Comparison of ENCODE assay signal across 8 cellular contexts in genomic region chr3:194315088-194315964, GRCh38. TPM values are rescaled to one million over a fixed set of nuclear protein-coding genes. Genes with fewer than 3 reads are reported as not detected.
DNase-seq lines count a peak whose midpoint lies in the region; ATAC-seq, FAIRE-seq and TF ChIP-seq lines count a peak whose summit lies in the region.

No MANE protein-coding gene starts in this region.

- ATAC-seq in GM21786 (IDR thresholded peaks at IDR 0.05; ENCODE audit: unreplicated experiment), result peak; percentile 85

- H3K79me2 ChIP-seq in DOHH2 (ENCODE audit: control insufficient read depth, low read length) (no peaks in the 10 kb centered on the region), KMS-11 (ENCODE audit: insufficient read depth, low read depth) (no peaks in the 10 kb centered on the region), neural cell (replicated peaks; ENCODE audit: insufficient read depth, low read length) (no peaks in the 10 kb centered on the region)

- H3K9me2 ChIP-seq in DOHH2 (replicated peaks; ENCODE audit: control insufficient read depth, low read length), result no peaks in the 10 kb centered on the region
- H3K9me2 ChIP-seq in neural cell (ENCODE audit: insufficient read depth, low read length), result no peaks in the 10 kb centered on the region

- peaks cover 40% of the 10 kb centered on the region for H3K27me3 Mint-ChIP-seq in activated T-helper 2 cell treated with anti-CD3 and anti-CD28 coated beads, Interferon-gamma antibody, Interleukin-2, Interleukin-4, amounts not matched to agents 10 μg/mL and 5 μg/mL and 100 μg/mL, durations not matched to agents 14 hours and 24 hours and 36 hours (ENCODE audit: low read depth)
- H3K27me3 Mint-ChIP-seq in stimulated activated naive CD8-positive, alpha-beta T cell treated with anti-CD3 and anti-CD28 coated beads, Interleukin-15, Interleukin-2, amounts not matched to agents 100 ng/mL and 50 ng/mL, for 24 hours, result peaks cover 51% of the 10 kb centered on the region

- TF ChIP-seq EP300 in neural cell (conservative IDR thresholded peaks at IDR 0.05; ENCODE audit: poor library complexity, severe bottlenecking), result peak; percentile 30

- H3K4me1 ChIP-seq in DOHH2 (ENCODE audit: control insufficient read depth, low read length) (peaks cover 7% of the 10 kb centered on the region), KMS-11 (ENCODE audit: low read depth, poor library complexity, severe bottlenecking) (peaks cover 20% of the 10 kb centered on the region)

- H3K4me3 Mint-ChIP-seq in activated T-helper 2 cell treated with anti-CD3 and anti-CD28 coated beads, Interferon-gamma antibody, Interleukin-2, Interleukin-4, amounts not matched to agents 10 μg/mL and 5 μg/mL and 100 μg/mL, durations not matched to agents 14 hours and 24 hours and 36 hours (ENCODE audit: low read depth), result peak overlapping the region; percentile 74
- H3K4me3 Mint-ChIP-seq in stimulated activated naive CD8-positive, alpha-beta T cell treated with anti-CD3 and anti-CD28 coated beads, Interleukin-15, Interleukin-2, amounts not matched to agents 100 ng/mL and 50 ng/mL, for 24 hours, result peak overlapping the region; percentile 81

- peak overlapping the region; percentile 96 for H2AFZ ChIP-seq in KMS-11 (ENCODE audit: low read depth)
- peak overlapping the region; percentile 25 for H2AFZ ChIP-seq in neural cell (ENCODE audit: low read depth, low read length)

- peaks cover 30% of the 10 kb centered on the region for H3K4me1 Mint-ChIP-seq in activated T-helper 2 cell treated with anti-CD3 and anti-CD28 coated beads, Interferon-gamma antibody, Interleukin-2, Interleukin-4, amounts not matched to agents 10 μg/mL and 5 μg/mL and 100 μg/mL, durations not matched to agents 14 hours and 24 hours and 36 hours (ENCODE audit: low read depth)
- H3K4me1 Mint-ChIP-seq in stimulated activated naive CD8-positive, alpha-beta T cell treated with anti-CD3 and anti-CD28 coated beads, Interleukin-15, Interleukin-2, amounts not matched to agents 100 ng/mL and 50 ng/mL, for 24 hours (ENCODE audit: low read depth), result peaks cover 7% of the 10 kb centered on the region

- DNase-seq in RCC 7860 (ENCODE audit: low spot score), result peak; percentile 61
- peak; percentile 80 for DNase-seq in activated T-helper 2 cell treated with anti-CD3 and anti-CD28 coated beads, Interferon-gamma antibody, Interleukin-2, Interleukin-4, amounts not matched to agents 10 μg/mL and 5 μg/mL and 100 μg/mL, durations not matched to agents 14 hours and 24 hours and 36 hours (ENCODE audit: low spot score)
- DNase-seq in fibroblast of the aortic adventitia (ENCODE audit: low read depth), result peak; percentile 73

- H3K4me2 ChIP-seq in DOHH2 (ENCODE audit: low read length) (peak overlapping the region; percentile 59), KMS-11 (peak overlapping the region; percentile 99), neural cell (ENCODE audit: low read length) (peak overlapping the region; percentile 37)

- no peaks in the 10 kb centered on the region for H3K36me3 Mint-ChIP-seq in activated T-helper 2 cell treated with anti-CD3 and anti-CD28 coated beads, Interferon-gamma antibody, Interleukin-2, Interleukin-4, amounts not matched to agents 10 μg/mL and 5 μg/mL and 100 μg/mL, durations not matched to agents 14 hours and 24 hours and 36 hours (ENCODE audit: low read depth)
- H3K36me3 Mint-ChIP-seq in stimulated activated naive CD8-positive, alpha-beta T cell treated with anti-CD3 and anti-CD28 coated beads, Interleukin-15, Interleukin-2, amounts not matched to agents 100 ng/mL and 50 ng/mL, for 24 hours (ENCODE audit: low read depth), result no peaks in the 10 kb centered on the region

- intact Hi-C loops in activated T-helper 2 cell treated with anti-CD3 and anti-CD28 coated beads, Interferon-gamma antibody, Interleukin-2, Interleukin-4, amounts not matched to agents 10 μg/mL and 5 μg/mL and 100 μg/mL, durations not matched to agents 14 hours and 24 hours and 36 hours (cut with micrococcal nuclease), result loop anchor here (2.0 to 5.0 kb wide), 2 partner anchors 527 to 648 kb away; no protein-coding TSS in a partner anchor

- H3F3A ChIP-seq in DOHH2 (ENCODE audit: control insufficient read depth, insufficient read depth), result no peaks in the 10 kb centered on the region
- no peaks in the 10 kb centered on the region for H3F3A ChIP-seq in neural cell (ENCODE audit: insufficient read depth, low read length, poor library complexity, severe bottlenecking)

- TF ChIP-seq CTCF in DOHH2 (IDR thresholded peaks at IDR 0.05; ENCODE audit: low read depth, low read length, poor library complexity, severe bottlenecking) (peak; percentile 81), KMS-11 (conservative IDR thresholded peaks at IDR 0.05; ENCODE audit: low read depth, low read length) (peak; percentile 85), fibroblast of the aortic adventitia (IDR thresholded peaks at IDR 0.05; ENCODE audit: insufficient read depth, low read length) (peak; percentile 85), neural cell (IDR thresholded peaks at IDR 0.05; ENCODE audit: poor library complexity, severe bottlenecking) (peak; percentile 98)

- H3K27me3 ChIP-seq in DOHH2 (ENCODE audit: control insufficient read depth, low read length), result peaks cover 94% of the 10 kb centered on the region
- H3K27me3 ChIP-seq in KMS-11 (ENCODE audit: insufficient read depth, low read depth), result 0 out of 2 replicates have a peak, but pooled peaks cover 5% of the 10 kb centered on the region
- peaks cover 9% of the 10 kb centered on the region for H3K27me3 ChIP-seq in neural cell (ENCODE audit: insufficient read depth, low read depth, low read length)

- no peak for FAIRE-seq in RCC 7860 (lab: Jason Lieb, UNC)

- H3K36me3 ChIP-seq in DOHH2 (ENCODE audit: control insufficient read depth, low read length) (no peaks in the 10 kb centered on the region), KMS-11 (ENCODE audit: insufficient read depth) (no peaks in the 10 kb centered on the region), neural cell (ENCODE audit: insufficient read depth, low read length) (no peaks in the 10 kb centered on the region)

- H3K4me3 ChIP-seq in DOHH2 (ENCODE audit: low read length) (peak overlapping the region; percentile 28; the same call in 1 of the 2 replicates), KMS-11 (IDR thresholded peaks at IDR 0.05; ENCODE audit: insufficient read depth, low read depth, low read length) (peak overlapping the region; percentile 90), fibroblast of the aortic adventitia (ENCODE audit: low read depth, low read length) (peak overlapping the region; percentile 58), neural cell (ENCODE audit: low read length) (peak overlapping the region; percentile 75)

- H4K20me1 ChIP-seq in DOHH2 (ENCODE audit: control insufficient read depth, insufficient read depth, low read depth, low read length) (peaks cover 11% of the 10 kb centered on the region), KMS-11 (ENCODE audit: insufficient read depth) (no peaks in the 10 kb centered on the region), neural cell (ENCODE audit: insufficient read depth) (no peaks in the 10 kb centered on the region)

- no peak overlapping the region for H3K27ac Mint-ChIP-seq in activated T-helper 2 cell treated with anti-CD3 and anti-CD28 coated beads, Interferon-gamma antibody, Interleukin-2, Interleukin-4, amounts not matched to agents 10 μg/mL and 5 μg/mL and 100 μg/mL, durations not matched to agents 14 hours and 24 hours and 36 hours
- peak overlapping the region; percentile 49 for H3K27ac Mint-ChIP-seq in stimulated activated naive CD8-positive, alpha-beta T cell treated with anti-CD3 and anti-CD28 coated beads, Interleukin-15, Interleukin-2, amounts not matched to agents 100 ng/mL and 50 ng/mL, for 24 hours

- H3K9ac ChIP-seq in KMS-11 (peak overlapping the region; percentile 51; the same call in 1 of the 2 replicates), neural cell (ENCODE audit: low read length) (peak overlapping the region; percentile 59)

- peaks cover 10% of the 10 kb centered on the region for H3K9me3 ChIP-seq in DOHH2 (ENCODE audit: control insufficient read depth, insufficient read depth, low read length)
- H3K9me3 ChIP-seq in neural cell (ENCODE audit: low read length), result peaks cover 5% of the 10 kb centered on the region

- H3K27ac ChIP-seq in DOHH2 (ENCODE audit: low read depth, low read length) (no peak overlapping the region), KMS-11 (no peak overlapping the region), neural cell (ENCODE audit: low read length) (no peak overlapping the region)

- H3K9me3 Mint-ChIP-seq in activated T-helper 2 cell treated with anti-CD3 and anti-CD28 coated beads, Interferon-gamma antibody, Interleukin-2, Interleukin-4, amounts not matched to agents 10 μg/mL and 5 μg/mL and 100 μg/mL, durations not matched to agents 14 hours and 24 hours and 36 hours, result peaks cover 14% of the 10 kb centered on the region
- H3K9me3 Mint-ChIP-seq in stimulated activated naive CD8-positive, alpha-beta T cell treated with anti-CD3 and anti-CD28 coated beads, Interleukin-15, Interleukin-2, amounts not matched to agents 100 ng/mL and 50 ng/mL, for 24 hours, result peaks cover 11% of the 10 kb centered on the region

- TF ChIP-seq RAD21 in neural cell (conservative IDR thresholded peaks at IDR 0.05), result peak; percentile 99

TF ChIP-seq in neural cell, 6 proteins besides CTCF, POLR2A, EP300 and RAD21:
- TF ChIP-seq SMC3 (conservative IDR thresholded peaks at IDR 0.05; ENCODE audit: poor library complexity), result peak; percentile 98
- TF ChIP-seq TAF1 (IDR thresholded peaks at IDR 0.05; ENCODE audit: low read depth), result no peak
TF ChIP-seq in neural cell: peak in this region for 1.

RNA-seq across cellular contexts. Expression of gene CPN2, which starts 35.8 kb away (rescaled TPM):
- not detected in 2 replicates for total RNA-seq in activated T-helper 2 cell treated with anti-CD3 and anti-CD28 coated beads, Interferon-gamma antibody, Interleukin-2, Interleukin-4, amounts not matched to agents 10 μg/mL and 5 μg/mL and 100 μg/mL, durations not matched to agents 14 hours and 24 hours and 36 hours
- total RNA-seq in fibroblast of the aortic adventitia (ENCODE audit: low replicate concordance), result not detected in 2 replicates
- polyA plus RNA-seq in neural cell, result not detected in 2 replicates
- not detected in 2 replicates for polyA minus RNA-seq in neural cell

RNA-seq across cellular contexts. Expression of gene LRRC15, which starts 54.2 kb away (rescaled TPM):
- total RNA-seq in activated T-helper 2 cell treated with anti-CD3 and anti-CD28 coated beads, Interferon-gamma antibody, Interleukin-2, Interleukin-4, amounts not matched to agents 10 μg/mL and 5 μg/mL and 100 μg/mL, durations not matched to agents 14 hours and 24 hours and 36 hours, result not detected in 2 replicates
- 0.25 and 10.0 TPM in 2 replicates for total RNA-seq in fibroblast of the aortic adventitia (ENCODE audit: low replicate concordance)
- polyA plus RNA-seq in neural cell, result not detected in 2 replicates
- polyA minus RNA-seq in neural cell, result not detected in 2 replicates

Comparison
In these comparisons a context has a peak if more than half of its experiments do, and no peak if none do; other contexts are left out.
1. H3K4me2 ChIP-seq: peak in every context shown above with its lines; median percentile 99 in KMS-11; 59 in DOHH2; 37 in neural cell.
2. H3K4me3 ChIP-seq: peak in every context shown above with its lines; median percentile 90 in KMS-11; 75 in neural cell; 58 in fibroblast of the aortic adventitia; 28 in DOHH2.